In the genomic region with DNA sequence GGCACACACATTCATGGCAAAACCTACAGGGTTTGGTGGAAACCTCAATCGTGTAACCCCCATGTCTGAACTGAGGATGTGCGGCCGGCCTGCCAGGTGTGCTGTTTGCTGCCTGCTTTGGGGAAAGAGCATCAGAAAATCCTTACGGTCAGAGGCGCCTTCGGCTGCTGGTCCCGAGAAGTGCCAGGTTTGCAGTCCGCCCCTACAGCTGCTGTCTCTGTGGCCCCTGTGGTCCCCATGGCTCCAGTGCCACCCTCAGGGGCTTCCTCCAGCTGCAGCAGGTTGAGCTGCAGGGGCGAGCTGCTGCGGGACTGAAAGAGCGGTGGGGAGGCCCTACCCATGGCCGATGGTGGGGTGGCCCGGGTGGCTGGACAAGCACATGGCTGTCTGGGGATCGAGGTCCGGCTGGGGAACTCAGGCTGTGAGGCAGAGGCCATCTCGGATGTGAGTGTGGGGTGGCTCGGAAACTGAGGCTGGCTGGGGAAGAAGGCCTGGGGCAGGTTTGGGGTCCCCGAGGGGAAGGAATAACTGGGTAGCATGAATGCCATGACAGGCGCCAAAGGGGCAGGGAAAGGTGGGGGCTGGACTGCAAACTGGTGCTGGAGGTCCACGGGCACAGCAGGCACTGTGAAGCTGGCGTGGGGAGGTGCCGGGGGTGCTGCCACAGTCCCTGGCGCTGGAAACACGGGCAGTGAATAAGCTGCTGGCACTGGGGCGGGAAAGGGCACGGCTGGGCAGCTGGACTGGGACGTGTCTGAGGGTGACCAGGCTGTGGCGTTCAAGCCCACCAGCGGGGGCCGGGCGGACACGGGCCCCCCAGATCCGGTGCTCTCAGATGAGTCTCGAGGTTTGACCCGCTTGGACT, we compare ENCODE assay signal across 20 cellular contexts.
"Had no signal": no experiment of that assay in that cellular context is flagged by ENCODE, and none has a peak within 500 bp of the region (broad histone marks: within the 10 kb centered on the region; RNA-seq: fewer than 3 reads in every experiment).

No MANE protein-coding gene starts in this region.

- FAIRE-seq: endothelial cell of umbilical vein, small intestine had no signal

- H3K4me1 ChIP-seq: colonic mucosa, suprapubic skin, thyroid gland, uterus had no signal

- H3K27me3 ChIP-seq: colonic mucosa, hepatocyte, right atrium auricular region, suprapubic skin, thyroid gland, upper lobe of left lung, uterus had no signal

- H3K79me2 ChIP-seq: hepatocyte had no signal

- ATAC-seq: stimulated activated effector memory CD8-positive, alpha-beta T cell treated with anti-CD3 and anti-CD28 coated beads, Interleukin-12 subunit alpha, Interleukin-12 subunit beta, amount 100 ng/mL, for 72 hours; stimulated activated naive CD8-positive, alpha-beta T cell treated with anti-CD3 and anti-CD28 coated beads, Interleukin-15, Interleukin-2, amounts not matched to agents 100 U/mL and 50 U/mL, for 24 hours had no signal

- H3K36me3 ChIP-seq: colonic mucosa, uterus had no signal

- H3K4me2 ChIP-seq: hepatocyte had no signal

- DNase-seq: cerebellar nuclear complex; colonic mucosa; effector CD4-positive, alpha-beta T cell; endodermal cell; erythroblast; foreskin melanocyte; head of caudate nucleus; midbrain; naive B cell; small intestine; stimulated activated CD4-positive, alpha-beta T cell treated with anti-CD3 and anti-CD28 coated beads, Interleukin-2, amount 100 ng/mL, for 48 hours; stimulated activated naive CD8-positive, alpha-beta T cell treated with anti-CD3 and anti-CD28 coated beads, Interleukin-15, Interleukin-2, amounts not matched to agents 100 U/mL and 50 U/mL, for 24 hours; thyroid gland; uterus had no signal

- H3K4me3 ChIP-seq: colonic mucosa, hepatocyte, right atrium auricular region, suprapubic skin, thyroid gland, upper lobe of left lung, uterus had no signal

- H3K27ac ChIP-seq: colonic mucosa, hepatocyte, right atrium auricular region, suprapubic skin, thyroid gland, upper lobe of left lung, uterus had no signal

- H2AFZ ChIP-seq: hepatocyte had no signal

- H3K9me3 ChIP-seq: colonic mucosa, right atrium auricular region, suprapubic skin, thyroid gland, upper lobe of left lung, uterus had no signal
